36 cellular contexts compared by ENCODE assay signal in the genomic region with DNA sequence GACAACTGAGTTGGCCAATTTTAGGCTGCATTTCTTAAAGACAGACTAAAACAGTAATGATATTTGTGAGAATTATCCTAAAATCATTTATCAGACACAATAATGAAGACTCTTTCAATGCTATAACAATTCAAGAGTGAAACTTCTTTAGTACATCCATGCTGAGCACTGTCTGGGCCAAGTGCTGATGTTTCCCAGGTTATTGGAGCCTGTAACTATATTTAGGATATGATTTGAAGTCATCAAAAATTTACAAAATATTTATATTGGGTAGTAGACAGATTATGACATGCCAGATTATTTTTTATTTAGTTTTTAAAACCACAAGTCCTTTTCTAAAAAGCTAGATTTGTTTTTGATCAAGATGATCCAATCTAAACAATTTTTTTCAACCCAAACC. TPM values are rescaled to one million over a fixed set of nuclear protein-coding genes. Genes with fewer than 3 reads are reported as not detected.
"Had no signal": no experiment of that assay in that cellular context is flagged by ENCODE, and none has a peak within 500 bp of the region (broad histone marks: within the 10 kb centered on the region; RNA-seq: fewer than 3 reads in every experiment).

No MANE protein-coding gene starts in this region.

- DNase-seq: activated CD4-positive, alpha-beta memory T cell treated with anti-CD3 and anti-CD28 coated beads for 36 hours; activated CD4-positive, alpha-beta T cell treated with anti-CD3 and anti-CD28 coated beads for 36 hours; activated CD4-positive, alpha-beta T cell treated with anti-CD3 and anti-CD28 coated beads, Interleukin-2, amount 10 ng/mL, durations not matched to agents 24 days and 14 days; activated CD4-positive, CD25-positive, alpha-beta regulatory T cell; activated CD4-positive, CD25-positive, alpha-beta regulatory T cell treated with anti-CD3 and anti-CD28 coated beads, Interleukin-2, amount 50 U/mL, for 72 hours; activated CD8-positive, alpha-beta memory T cell treated with anti-CD3 and anti-CD28 coated beads, Interleukin-2, amount 10 ng/mL, durations not matched to agents 7 days and 5 days; activated CD8-positive, alpha-beta memory T cell treated with anti-CD3 and anti-CD28 coated beads, Interleukin-2, amount 50 U/mL, for 4 hours; activated CD8-positive, alpha-beta T cell treated with anti-CD3 and anti-CD28 coated beads, Interleukin-2, amount 10 ng/mL, durations not matched to agents 7 days and 5 days; activated effector memory CD4-positive, alpha-beta T cell treated with anti-CD3 and anti-CD28 coated beads, Interleukin-2, amount 50 U/mL, for 16 hours; activated naive CD4-positive, alpha-beta T cell treated with anti-CD3 and anti-CD28 coated beads for 36 hours; activated naive CD8-positive, alpha-beta T cell treated with anti-CD3 and anti-CD28 coated beads for 36 hours; activated naive CD8-positive, alpha-beta T cell treated with anti-CD3 and anti-CD28 coated beads, Interleukin-2, amount 50 U/mL, for 24 hours; activated T-cell treated with anti-CD3 and anti-CD28 coated beads, Interleukin-2, amount 50 U/mL, for 1 hour; activated T-cell treated with anti-CD3 and anti-CD28 coated beads, Interleukin-2, amount 50 U/mL, for 48 hours; adrenal gland; amygdala; brain microvascular endothelial cell; caudate nucleus; cerebellar nuclear complex; colonic mucosa; dorsolateral prefrontal cortex; effector memory CD8-positive, alpha-beta T cell; esophagus squamous epithelium; foreskin melanocyte; head of caudate nucleus; T-helper 2 cell had no signal

- H3K27me3 ChIP-seq: adrenal gland, brain microvascular endothelial cell, colonic mucosa, esophagus squamous epithelium had no signal

- H3K9me3 ChIP-seq: adrenal gland, colonic mucosa, esophagus squamous epithelium had no signal

- H3K27ac ChIP-seq: adrenal gland, brain microvascular endothelial cell, colonic mucosa, epithelial cell of prostate, esophagus squamous epithelium had no signal

- H3K4me3 ChIP-seq: adrenal gland, colonic mucosa, dorsolateral prefrontal cortex, esophagus squamous epithelium had no signal

- FAIRE-seq: astrocyte, bronchial epithelial cell, endothelial cell of umbilical vein had no signal

- H3K36me3 ChIP-seq: adrenal gland, brain microvascular endothelial cell, colonic mucosa, esophagus squamous epithelium had no signal

- H3K4me1 ChIP-seq: adrenal gland, colonic mucosa, esophagus squamous epithelium had no signal

- ATAC-seq: activated CD4-positive, alpha-beta T cell treated with anti-CD3 and anti-CD28 coated beads for 36 hours; activated CD8-positive, alpha-beta memory T cell treated with anti-CD3 and anti-CD28 coated beads, Interleukin-2, amount 10 ng/mL, durations not matched to agents 7 days and 5 days; activated CD8-positive, alpha-beta T cell treated with anti-CD3 and anti-CD28 coated beads, Interleukin-2, amount 10 ng/mL, durations not matched to agents 7 days and 5 days; activated naive CD8-positive, alpha-beta T cell treated with anti-CD3 and anti-CD28 coated beads, Interleukin-2, amount 50 U/mL, for 24 hours; effector memory CD8-positive, alpha-beta T cell had no signal

RNA-seq across cellular contexts. Expression of gene FHL5, which starts 45.1 kb away (rescaled TPM):
- total RNA-seq: activated CD4-positive, alpha-beta memory T cell treated with anti-CD3 and anti-CD28 coated beads for 36 hours; activated CD4-positive, alpha-beta T cell treated with anti-CD3 and anti-CD28 coated beads for 36 hours; activated CD4-positive, alpha-beta T cell treated with anti-CD3 and anti-CD28 coated beads, Interleukin-2, amount 10 ng/mL, durations not matched to agents 24 days and 14 days; activated CD8-positive, alpha-beta memory T cell treated with anti-CD3 and anti-CD28 coated beads for 36 hours; activated CD8-positive, alpha-beta memory T cell treated with anti-CD3 and anti-CD28 coated beads, Interleukin-2, amount 10 ng/mL, durations not matched to agents 7 days and 5 days; activated CD8-positive, alpha-beta T cell treated with anti-CD3 and anti-CD28 coated beads, Interleukin-2, amount 10 ng/mL, durations not matched to agents 7 days and 5 days; activated naive CD4-positive, alpha-beta T cell treated with anti-CD3 and anti-CD28 coated beads for 36 hours; activated naive CD8-positive, alpha-beta T cell treated with anti-CD3 and anti-CD28 coated beads for 36 hours; activated T-helper 1 cell treated with anti-CD3 and anti-CD28 coated beads, Interleukin-12 subunit alpha, Interleukin-12 subunit beta, Interleukin-2, Interleukin-4 antibody, amounts not matched to agents 30 ng/mL and 10 ng/mL and 1 ng/mL, durations not matched to agents 14 hours and 24 hours and 36 hours; activated T-helper 2 cell treated with anti-CD3 and anti-CD28 coated beads, Interferon-gamma antibody, Interleukin-2, Interleukin-4, amounts not matched to agents 10 μg/mL and 5 μg/mL and 100 μg/mL, durations not matched to agents 14 hours and 24 hours and 36 hours; astrocyte; bronchial epithelial cell; endothelial cell of umbilical vein; fibroblast of lung; fibroblast of villous mesenchyme; T-helper 1 cell treated with Interleukin-12 subunit alpha and Interleukin-12 subunit beta and Interleukin-4 antibody, amounts not matched to agents 30 ng/mL and 1 ng/mL, for 36 hours had no signal
